1 cellular context compared by ENCODE assay signal in the genomic region with DNA sequence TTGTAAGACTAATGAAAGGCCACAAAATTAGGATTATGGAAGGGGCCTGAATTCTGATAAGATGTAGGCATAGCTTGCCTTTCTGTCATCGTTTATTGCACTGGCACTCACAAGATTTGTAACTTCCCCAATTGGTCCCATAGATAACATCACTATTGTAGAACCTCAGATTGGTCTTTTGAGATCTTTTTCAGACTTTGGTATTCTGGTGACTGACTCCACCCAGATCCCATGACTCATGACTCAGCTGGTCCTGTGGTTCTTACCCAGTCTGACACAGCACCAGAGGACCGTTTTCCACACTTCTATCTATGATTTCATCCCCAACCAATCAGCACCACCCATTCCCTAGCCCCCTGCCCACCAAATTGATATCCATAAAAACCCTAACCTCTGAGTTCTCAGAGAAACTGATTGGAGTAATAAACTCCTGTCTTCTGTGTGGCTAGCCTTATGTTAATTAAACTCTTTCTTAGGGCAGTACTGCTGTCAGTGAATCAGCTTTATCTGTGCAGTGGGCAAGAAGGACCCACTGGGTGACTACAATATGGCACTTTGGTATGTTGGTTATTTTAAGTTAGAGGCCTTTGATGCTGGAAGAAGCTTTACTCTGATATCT.
TF ChIP-seq lines count a peak whose summit lies in the region.

No MANE protein-coding gene starts in this region.

TF ChIP-seq in HepG2, 621 proteins besides CTCF, POLR2A, EP300 and RAD21:
- no peak for TF ChIP-seq KAT8 (CRISPR knock-in tag; IDR thresholded peaks at IDR 0.05)
- no peak for TF ChIP-seq ARNT (IDR thresholded peaks at IDR 0.05)
